In the genomic region with DNA sequence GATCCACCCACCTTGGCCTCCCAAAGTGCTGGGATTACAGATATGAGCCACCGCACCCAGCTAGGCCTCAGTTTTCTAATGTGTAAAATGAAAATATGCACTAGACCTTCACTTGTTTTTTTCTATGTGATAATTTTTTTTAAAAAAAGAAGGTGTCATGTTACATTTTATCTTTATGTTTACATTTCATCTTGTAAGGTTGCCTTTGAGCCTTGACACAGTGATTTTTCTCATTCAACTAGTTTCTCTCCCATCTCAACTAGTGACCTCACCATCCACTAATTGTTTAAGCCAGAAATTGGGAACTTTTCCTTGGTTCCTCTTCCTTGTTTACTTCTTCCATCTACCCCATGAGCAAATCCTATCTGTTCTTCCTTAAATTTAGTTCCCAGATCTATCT, we compare ENCODE assay signal across 1 cellular context.
TF ChIP-seq lines count a peak whose summit lies in the region.

No MANE protein-coding gene starts in this region.

TF ChIP-seq in K562, 482 proteins besides CTCF, POLR2A, EP300 and RAD21 (continued from another document):
- peak; percentile 67; the same call in 1 of the 2 replicates for TF ChIP-seq CBFA2T3 (IDR thresholded peaks at IDR 0.05)
- peak; percentile 37; the same call in 1 of the 2 replicates for TF ChIP-seq CBFA2T2 (conservative IDR thresholded peaks at IDR 0.05)
- TF ChIP-seq SMARCE1 (IDR thresholded peaks at IDR 0.05), result 0 out of 2 replicates have a peak, but pooled peaks have one; percentile 6
- no peak for TF ChIP-seq YBX1 (IDR thresholded peaks at IDR 0.05)
- peak; percentile 44 for TF ChIP-seq ARID1B (IDR thresholded peaks at IDR 0.05)
- TF ChIP-seq KDM1A (IDR thresholded peaks at IDR 0.05), result peak in 1 of 2 experiments; percentile 40; a peak in 1 of 4 replicates
- TF ChIP-seq ZNF384 (IDR thresholded peaks at IDR 0.05; ENCODE audit: low read depth, low read length), result peak; percentile 68; the same call in 1 of the 2 replicates
- TF ChIP-seq TAL1 (IDR thresholded peaks at IDR 0.05), result peak; percentile 17; the same call in 1 of the 2 replicates
- no peak for TF ChIP-seq BCL6 (CRISPR knock-in tag; IDR thresholded peaks at IDR 0.05)
